21 cellular contexts compared by ENCODE assay signal in genomic region chr7:99457050-99457645, GRCh38. TPM values are rescaled to one million over a fixed set of nuclear protein-coding genes. Genes with fewer than 3 reads are reported as not detected.
DNase-seq lines count a peak whose midpoint lies in the region; ATAC-seq, FAIRE-seq and TF ChIP-seq lines count a peak whose summit lies in the region.
"Had no signal": no experiment of that assay in that cellular context is flagged by ENCODE, and none has a peak within 500 bp of the region (broad histone marks: within the 10 kb centered on the region; RNA-seq: fewer than 3 reads in every experiment).

No MANE protein-coding gene starts in this region.

- no peaks in the 10 kb centered on the region for H3K27me3 Mint-ChIP-seq in stimulated activated naive CD8-positive, alpha-beta T cell treated with anti-CD3 and anti-CD28 coated beads, Interleukin-15, Interleukin-2, amounts not matched to agents 100 ng/mL and 50 ng/mL, for 24 hours
- no peaks in the 10 kb centered on the region for H3K27me3 Mint-ChIP-seq in stimulated activated naive CD8-positive, alpha-beta T cell treated with anti-CD3 and anti-CD28 coated beads, Interleukin-15, amount 100 ng/mL, for 72 hours
- no peaks in the 10 kb centered on the region for H3K27me3 Mint-ChIP-seq in astrocyte (ENCODE audit: low read depth, unreplicated experiment)
- no peaks in the 10 kb centered on the region for H3K27me3 Mint-ChIP-seq in nephron (ENCODE audit: low read depth)
- H3K27me3 Mint-ChIP-seq: CD4-positive, alpha-beta memory T cell had no signal

- H3K9me3 Mint-ChIP-seq in stimulated activated naive CD8-positive, alpha-beta T cell treated with anti-CD3 and anti-CD28 coated beads, Interleukin-15, Interleukin-2, amounts not matched to agents 100 ng/mL and 50 ng/mL, for 24 hours = no peaks in the 10 kb centered on the region
- no peaks in the 10 kb centered on the region for H3K9me3 Mint-ChIP-seq in stimulated activated naive CD8-positive, alpha-beta T cell treated with anti-CD3 and anti-CD28 coated beads, Interleukin-15, amount 100 ng/mL, for 72 hours
- H3K9me3 Mint-ChIP-seq in astrocyte (ENCODE audit: unreplicated experiment) = no peaks in the 10 kb centered on the region
- no peaks in the 10 kb centered on the region for H3K9me3 Mint-ChIP-seq in nephron
- H3K9me3 Mint-ChIP-seq: CD4-positive, alpha-beta memory T cell had no signal

- no peak overlapping the region for H3K4me3 ChIP-seq in astrocyte (ENCODE audit: insufficient read depth, low read depth, low read length)

- H3K4me3 Mint-ChIP-seq in stimulated activated naive CD8-positive, alpha-beta T cell treated with anti-CD3 and anti-CD28 coated beads, Interleukin-15, Interleukin-2, amounts not matched to agents 100 ng/mL and 50 ng/mL, for 24 hours = no peak overlapping the region
- no peak overlapping the region for H3K4me3 Mint-ChIP-seq in stimulated activated naive CD8-positive, alpha-beta T cell treated with anti-CD3 and anti-CD28 coated beads, Interleukin-15, amount 100 ng/mL, for 72 hours
- H3K4me3 Mint-ChIP-seq in astrocyte (ENCODE audit: unreplicated experiment) (no peak overlapping the region), nephron (peak overlapping the region in 1 of 3 experiments; percentile 47)
- H3K4me3 Mint-ChIP-seq: CD4-positive, alpha-beta memory T cell had no signal

- no peak for ATAC-seq in stimulated activated naive CD8-positive, alpha-beta T cell treated with anti-CD3 and anti-CD28 coated beads, Interleukin-15, amount 100 ng/mL, for 72 hours
- ATAC-seq: Right ventricle myocardium inferior had no signal

- H4K20me1 ChIP-seq in astrocyte (ENCODE audit: insufficient read depth, low read length) = peaks cover 74% of the 10 kb centered on the region

- peaks cover 58% of the 10 kb centered on the region for H3K36me3 Mint-ChIP-seq in stimulated activated naive CD8-positive, alpha-beta T cell treated with anti-CD3 and anti-CD28 coated beads, Interleukin-15, Interleukin-2, amounts not matched to agents 100 ng/mL and 50 ng/mL, for 24 hours (ENCODE audit: low read depth)
- H3K36me3 Mint-ChIP-seq in astrocyte (ENCODE audit: low read depth, unreplicated experiment) (peaks cover 26% of the 10 kb centered on the region), nephron (ENCODE audit: low read depth) (peaks cover 47% of the 10 kb centered on the region)

- peak overlapping the region; percentile 31 for H3K27ac Mint-ChIP-seq in stimulated activated naive CD8-positive, alpha-beta T cell treated with anti-CD3 and anti-CD28 coated beads, Interleukin-15, Interleukin-2, amounts not matched to agents 100 ng/mL and 50 ng/mL, for 24 hours
- H3K27ac Mint-ChIP-seq in stimulated activated naive CD8-positive, alpha-beta T cell treated with anti-CD3 and anti-CD28 coated beads, Interleukin-15, amount 100 ng/mL, for 72 hours = peak overlapping the region in 1 of 2 donors; percentile 77
- peak overlapping the region; percentile 58 for H3K27ac Mint-ChIP-seq in astrocyte (ENCODE audit: unreplicated experiment)
- peak overlapping the region; percentile 63 to 74 (median 69) for H3K27ac Mint-ChIP-seq in nephron

- TF ChIP-seq CTCF in astrocyte (IDR thresholded peaks at IDR 0.05; ENCODE audit: insufficient read depth, low read depth, low read length) (no peak), nephron (IDR thresholded peaks at IDR 0.05; ENCODE audit: unreplicated experiment in 3 of 3) (no peak)

- H3K36me3 ChIP-seq in astrocyte (ENCODE audit: insufficient read depth, low read length) = peaks cover 28% of the 10 kb centered on the region

- H3K4me1 Mint-ChIP-seq in stimulated activated naive CD8-positive, alpha-beta T cell treated with anti-CD3 and anti-CD28 coated beads, Interleukin-15, Interleukin-2, amounts not matched to agents 100 ng/mL and 50 ng/mL, for 24 hours (ENCODE audit: low read depth) = peaks cover 17% of the 10 kb centered on the region
- peaks cover 28% of the 10 kb centered on the region for H3K4me1 Mint-ChIP-seq in stimulated activated naive CD8-positive, alpha-beta T cell treated with anti-CD3 and anti-CD28 coated beads, Interleukin-15, amount 100 ng/mL, for 72 hours
- H3K4me1 Mint-ChIP-seq in astrocyte (ENCODE audit: low read depth, unreplicated experiment) (peaks cover 7% of the 10 kb centered on the region), nephron (peaks cover 39% of the 10 kb centered on the region)

- no peak for FAIRE-seq in astrocyte (lab: Jason Lieb, UNC)
- FAIRE-seq: D721Med, GM12892 had no signal

- no peak overlapping the region for H2AFZ ChIP-seq in astrocyte (ENCODE audit: low read depth, low read length)

- H3K9me3 ChIP-seq in astrocyte (ENCODE audit: insufficient read depth, low read depth, low read length) = no peaks in the 10 kb centered on the region
- H3K9me3 ChIP-seq: BE2C had no signal

- DNase-seq in stimulated activated naive CD8-positive, alpha-beta T cell treated with anti-CD3 and anti-CD28 coated beads, Interleukin-15, amount 100 ng/mL, for 72 hours = no peak
- no peak for DNase-seq in astrocyte (ENCODE audit: low read depth)
- DNase-seq in NCI-H2081 treated with DMSO at 0.1 percent for 48 hours (lab: John Stamatoyannopoulos, UW) = no peak
- DNase-seq in SW480 (ENCODE audit: low spot score) = no peak
- no peak for DNase-seq in NCI-H187 treated with DMSO at 0.1 percent for 48 hours (lab: John Stamatoyannopoulos, UW)
- DNase-seq: BE2C; CD4-positive, alpha-beta memory T cell; DND-41; GDM1; KG1; MM.1S; NCI-H1105; NCI-H187; NCI-H2171; NCI-H446 treated with DMSO at 0.1 percent for 48 hours; NCI-H774 had no signal

- no peak overlapping the region for H3K27ac ChIP-seq in astrocyte (ENCODE audit: low read depth, low read length)

- no peak overlapping the region for H3K9ac ChIP-seq in astrocyte (ENCODE audit: low read length)

- H3K4me2 ChIP-seq in astrocyte (ENCODE audit: low read length) = no peak overlapping the region

- peaks cover 82% of the 10 kb centered on the region for H3K79me2 ChIP-seq in astrocyte (ENCODE audit: insufficient read depth, low read length)

- no peaks in the 10 kb centered on the region for H3K27me3 ChIP-seq in astrocyte (ENCODE audit: insufficient read depth, low read length)
- H3K27me3 ChIP-seq: BE2C had no signal

- H3K4me1 ChIP-seq in astrocyte (ENCODE audit: insufficient read depth, low read length) = no peaks in the 10 kb centered on the region
- H3K4me1 ChIP-seq: BE2C had no signal

RNA-seq across cellular contexts. Expression of gene ATP5MF, which starts 8.8 kb away (rescaled TPM):
- 307 and 329 TPM in 2 replicates for total RNA-seq in astrocyte

RNA-seq across cellular contexts. Expression of gene ZNF789, which starts 15.5 kb away (rescaled TPM):
- 18.3 and 21.7 TPM in 2 replicates for total RNA-seq in astrocyte

RNA-seq across cellular contexts. Expression of gene CPSF4, which starts 18.4 kb away (rescaled TPM):
- total RNA-seq in astrocyte = 42.8 and 46.8 TPM in 2 replicates

RNA-seq across cellular contexts. Expression of gene PTCD1, which starts 18.6 kb away (rescaled TPM):
- total RNA-seq in astrocyte = 5.8 and 7.4 TPM in 2 replicates

RNA-seq across cellular contexts. Expression of gene ZNF394, which starts 42.9 kb away (rescaled TPM):
- 20.0 and 25.7 TPM in 2 replicates for total RNA-seq in astrocyte
